Comparison of ENCODE assay signal across 1 cellular context in the genomic region with DNA sequence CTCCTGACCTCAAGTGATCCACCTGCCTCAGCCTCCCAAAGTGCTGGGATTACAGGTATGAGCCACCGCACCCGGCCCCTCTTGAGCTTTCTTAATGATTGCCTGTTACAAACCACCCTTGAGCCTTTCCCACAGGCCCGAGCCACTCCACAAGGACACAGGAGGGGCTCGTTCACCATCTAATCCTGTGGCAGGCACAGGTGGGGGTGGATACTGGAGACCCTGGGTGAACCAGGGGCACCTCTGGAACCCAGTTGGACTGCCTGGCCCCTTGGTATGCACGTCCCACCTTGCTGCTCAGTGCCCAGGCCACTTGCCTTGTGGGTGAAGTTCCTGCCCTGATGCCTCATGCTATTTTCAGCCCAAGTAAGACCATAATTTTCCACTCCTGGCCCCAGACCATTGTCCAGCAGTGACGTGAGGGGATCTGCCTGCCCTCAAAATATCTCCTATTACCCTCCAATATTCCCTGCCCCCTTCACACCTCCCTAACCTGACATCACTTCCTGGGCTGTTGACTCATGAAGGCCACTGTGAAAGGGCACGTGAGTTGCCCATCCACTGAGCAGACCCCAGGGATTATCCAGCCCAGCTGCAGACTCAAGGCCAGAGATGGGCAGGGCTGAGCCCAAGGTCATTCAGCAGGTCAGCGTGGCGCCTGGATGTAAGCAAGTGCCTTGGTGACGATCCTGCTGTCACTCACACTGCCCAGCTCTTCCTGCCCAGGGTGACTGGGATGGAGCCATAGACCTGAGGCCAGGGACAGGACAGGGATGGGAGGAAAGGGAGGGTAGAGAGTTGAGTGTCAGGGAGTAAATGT.
TF ChIP-seq lines count a peak whose summit lies in the region.

No MANE protein-coding gene starts in this region.

TF ChIP-seq in HepG2, 621 proteins besides CTCF, POLR2A, EP300 and RAD21 (continues in another document):
- no peak for TF ChIP-seq ZC3H4 (CRISPR knock-in tag; IDR thresholded peaks at IDR 0.05; ENCODE audit: borderline replicate concordance)
- no peak for TF ChIP-seq NR1H2 (CRISPR knock-in tag; IDR thresholded peaks at IDR 0.05; ENCODE audit: borderline replicate concordance, low read depth)
- TF ChIP-seq ZNF225 (CRISPR knock-in tag; IDR thresholded peaks at IDR 0.05), result no peak
- TF ChIP-seq ZNF839 (CRISPR knock-in tag; IDR thresholded peaks at IDR 0.05; ENCODE audit: borderline replicate concordance), result no peak
- TF ChIP-seq SALL1 (CRISPR knock-in tag; IDR thresholded peaks at IDR 0.05), result peak; percentile 95
- TF ChIP-seq, protein P1, sequence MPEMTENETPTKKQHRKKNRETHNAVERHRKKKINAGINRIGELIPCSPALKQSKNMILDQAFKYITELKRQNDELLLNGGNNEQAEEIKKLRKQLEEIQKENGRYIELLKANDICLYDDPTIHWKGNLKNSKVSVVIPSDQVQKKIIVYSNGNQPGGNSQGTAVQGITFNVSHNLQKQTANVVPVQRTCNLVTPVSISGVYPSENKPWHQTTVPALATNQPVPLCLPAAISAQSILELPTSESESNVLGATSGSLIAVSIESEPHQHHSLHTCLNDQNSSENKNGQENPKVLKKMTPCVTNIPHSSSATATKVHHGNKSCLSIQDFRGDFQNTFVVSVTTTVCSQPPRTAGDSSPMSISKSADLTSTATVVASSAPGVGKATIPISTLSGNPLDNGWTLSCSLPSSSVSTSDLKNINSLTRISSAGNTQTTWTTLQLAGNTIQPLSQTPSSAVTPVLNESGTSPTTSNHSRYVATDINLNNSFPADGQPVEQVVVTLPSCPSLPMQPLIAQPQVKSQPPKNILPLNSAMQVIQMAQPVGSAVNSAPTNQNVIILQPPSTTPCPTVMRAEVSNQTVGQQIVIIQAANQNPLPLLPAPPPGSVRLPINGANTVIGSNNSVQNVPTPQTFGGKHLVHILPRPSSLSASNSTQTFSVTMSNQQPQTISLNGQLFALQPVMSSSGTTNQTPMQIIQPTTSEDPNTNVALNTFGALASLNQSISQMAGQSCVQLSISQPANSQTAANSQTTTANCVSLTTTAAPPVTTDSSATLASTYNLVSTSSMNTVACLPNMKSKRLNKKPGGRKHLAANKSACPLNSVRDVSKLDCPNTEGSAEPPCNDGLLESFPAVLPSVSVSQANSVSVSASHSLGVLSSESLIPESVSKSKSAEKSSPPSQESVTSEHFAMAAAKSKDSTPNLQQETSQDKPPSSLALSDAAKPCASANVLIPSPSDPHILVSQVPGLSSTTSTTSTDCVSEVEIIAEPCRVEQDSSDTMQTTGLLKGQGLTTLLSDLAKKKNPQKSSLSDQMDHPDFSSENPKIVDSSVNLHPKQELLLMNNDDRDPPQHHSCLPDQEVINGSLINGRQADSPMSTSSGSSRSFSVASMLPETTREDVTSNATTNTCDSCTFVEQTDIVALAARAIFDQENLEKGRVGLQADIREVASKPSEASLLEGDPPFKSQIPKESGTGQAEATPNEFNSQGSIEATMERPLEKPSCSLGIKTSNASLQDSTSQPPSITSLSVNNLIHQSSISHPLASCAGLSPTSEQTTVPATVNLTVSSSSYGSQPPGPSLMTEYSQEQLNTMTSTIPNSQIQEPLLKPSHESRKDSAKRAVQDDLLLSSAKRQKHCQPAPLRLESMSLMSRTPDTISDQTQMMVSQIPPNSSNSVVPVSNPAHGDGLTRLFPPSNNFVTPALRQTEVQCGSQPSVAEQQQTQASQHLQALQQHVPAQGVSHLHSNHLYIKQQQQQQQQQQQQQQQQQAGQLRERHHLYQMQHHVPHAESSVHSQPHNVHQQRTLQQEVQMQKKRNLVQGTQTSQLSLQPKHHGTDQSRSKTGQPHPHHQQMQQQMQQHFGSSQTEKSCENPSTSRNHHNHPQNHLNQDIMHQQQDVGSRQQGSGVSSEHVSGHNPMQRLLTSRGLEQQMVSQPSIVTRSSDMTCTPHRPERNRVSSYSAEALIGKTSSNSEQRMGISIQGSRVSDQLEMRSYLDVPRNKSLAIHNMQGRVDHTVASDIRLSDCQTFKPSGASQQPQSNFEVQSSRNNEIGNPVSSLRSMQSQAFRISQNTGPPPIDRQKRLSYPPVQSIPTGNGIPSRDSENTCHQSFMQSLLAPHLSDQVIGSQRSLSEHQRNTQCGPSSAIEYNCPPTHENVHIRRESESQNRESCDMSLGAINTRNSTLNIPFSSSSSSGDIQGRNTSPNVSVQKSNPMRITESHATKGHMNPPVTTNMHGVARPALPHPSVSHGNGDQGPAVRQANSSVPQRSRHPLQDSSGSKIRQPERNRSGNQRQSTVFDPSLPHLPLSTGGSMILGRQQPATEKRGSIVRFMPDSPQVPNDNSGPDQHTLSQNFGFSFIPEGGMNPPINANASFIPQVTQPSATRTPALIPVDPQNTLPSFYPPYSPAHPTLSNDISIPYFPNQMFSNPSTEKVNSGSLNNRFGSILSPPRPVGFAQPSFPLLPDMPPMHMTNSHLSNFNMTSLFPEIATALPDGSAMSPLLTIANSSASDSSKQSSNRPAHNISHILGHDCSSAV (CRISPR knock-in tag; IDR thresholded peaks at IDR 0.05; ENCODE audit: borderline replicate concordance), result no peak
- TF ChIP-seq, protein P2, sequence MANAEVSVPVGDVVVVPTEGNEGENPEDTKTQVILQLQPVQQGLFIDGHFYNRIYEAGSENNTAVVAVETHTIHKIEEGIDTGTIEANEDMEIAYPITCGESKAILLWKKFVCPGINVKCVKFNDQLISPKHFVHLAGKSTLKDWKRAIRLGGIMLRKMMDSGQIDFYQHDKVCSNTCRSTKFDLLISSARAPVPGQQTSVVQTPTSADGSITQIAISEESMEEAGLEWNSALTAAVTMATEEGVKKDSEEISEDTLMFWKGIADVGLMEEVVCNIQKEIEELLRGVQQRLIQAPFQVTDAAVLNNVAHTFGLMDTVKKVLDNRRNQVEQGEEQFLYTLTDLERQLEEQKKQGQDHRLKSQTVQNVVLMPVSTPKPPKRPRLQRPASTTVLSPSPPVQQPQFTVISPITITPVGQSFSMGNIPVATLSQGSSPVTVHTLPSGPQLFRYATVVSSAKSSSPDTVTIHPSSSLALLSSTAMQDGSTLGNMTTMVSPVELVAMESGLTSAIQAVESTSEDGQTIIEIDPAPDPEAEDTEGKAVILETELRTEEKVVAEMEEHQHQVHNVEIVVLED (CRISPR knock-in tag; IDR thresholded peaks at IDR 0.05; ENCODE audit: borderline replicate concordance), result no peak
- TF ChIP-seq, protein P3, sequence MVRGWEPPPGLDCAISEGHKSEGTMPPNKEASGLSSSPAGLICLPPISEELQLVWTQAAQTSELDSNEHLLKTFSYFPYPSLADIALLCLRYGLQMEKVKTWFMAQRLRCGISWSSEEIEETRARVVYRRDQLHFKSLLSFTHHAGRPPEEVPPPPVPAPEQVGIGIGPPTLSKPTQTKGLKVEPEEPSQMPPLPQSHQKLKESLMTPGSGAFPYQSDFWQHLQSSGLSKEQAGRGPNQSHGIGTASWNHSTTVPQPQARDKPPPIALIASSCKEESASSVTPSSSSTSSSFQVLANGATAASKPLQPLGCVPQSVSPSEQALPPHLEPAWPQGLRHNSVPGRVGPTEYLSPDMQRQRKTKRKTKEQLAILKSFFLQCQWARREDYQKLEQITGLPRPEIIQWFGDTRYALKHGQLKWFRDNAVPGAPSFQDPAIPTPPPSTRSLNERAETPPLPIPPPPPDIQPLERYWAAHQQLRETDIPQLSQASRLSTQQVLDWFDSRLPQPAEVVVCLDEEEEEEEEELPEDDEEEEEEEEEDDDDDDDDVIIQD (CRISPR knock-in tag; IDR thresholded peaks at IDR 0.05; ENCODE audit: low read depth), result peak; percentile 35; the same call in 1 of the 2 replicates
- TF ChIP-seq SP5 (CRISPR knock-in tag; IDR thresholded peaks at IDR 0.05; ENCODE audit: borderline replicate concordance, low read depth), result peak; percentile 89
- peak; percentile 89 for TF ChIP-seq GATAD2A (CRISPR knock-in tag; IDR thresholded peaks at IDR 0.05)
- no peak for TF ChIP-seq XRCC5 (optimal IDR thresholded peaks at IDR 0.05; ENCODE audit: low read length)
- no peak for TF ChIP-seq PAF1 (CRISPR knock-in tag; IDR thresholded peaks at IDR 0.05)
- TF ChIP-seq KLF11 (CRISPR knock-in tag; IDR thresholded peaks at IDR 0.05), result no peak
- TF ChIP-seq KMT2B (CRISPR knock-in tag; IDR thresholded peaks at IDR 0.05), result no peak
- TF ChIP-seq ZSCAN9 (CRISPR knock-in tag; IDR thresholded peaks at IDR 0.05; ENCODE audit: borderline replicate concordance), result peak; percentile 78
- peak; percentile 27; the same call in 1 of the 2 replicates for TF ChIP-seq FOXK2 (IDR thresholded peaks at IDR 0.05)
- no peak for TF ChIP-seq GABPA (IDR thresholded peaks at IDR 0.05; ENCODE audit: low read depth, low read length)
- peak; percentile 89 for TF ChIP-seq GABPA (CRISPR knock-in tag; IDR thresholded peaks at IDR 0.05; ENCODE audit: low read depth)
- TF ChIP-seq ZNF350 (CRISPR knock-in tag; IDR thresholded peaks at IDR 0.05; ENCODE audit: borderline replicate concordance, low read depth), result peak; percentile 70
- TF ChIP-seq ZNF501 (CRISPR knock-in tag; IDR thresholded peaks at IDR 0.05), result peak; percentile 79
- TF ChIP-seq, protein P4, sequence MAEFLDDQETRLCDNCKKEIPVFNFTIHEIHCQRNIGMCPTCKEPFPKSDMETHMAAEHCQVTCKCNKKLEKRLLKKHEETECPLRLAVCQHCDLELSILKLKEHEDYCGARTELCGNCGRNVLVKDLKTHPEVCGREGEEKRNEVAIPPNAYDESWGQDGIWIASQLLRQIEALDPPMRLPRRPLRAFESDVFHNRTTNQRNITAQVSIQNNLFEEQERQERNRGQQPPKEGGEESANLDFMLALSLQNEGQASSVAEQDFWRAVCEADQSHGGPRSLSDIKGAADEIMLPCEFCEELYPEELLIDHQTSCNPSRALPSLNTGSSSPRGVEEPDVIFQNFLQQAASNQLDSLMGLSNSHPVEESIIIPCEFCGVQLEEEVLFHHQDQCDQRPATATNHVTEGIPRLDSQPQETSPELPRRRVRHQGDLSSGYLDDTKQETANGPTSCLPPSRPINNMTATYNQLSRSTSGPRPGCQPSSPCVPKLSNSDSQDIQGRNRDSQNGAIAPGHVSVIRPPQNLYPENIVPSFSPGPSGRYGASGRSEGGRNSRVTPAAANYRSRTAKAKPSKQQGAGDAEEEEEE (CRISPR knock-in tag; IDR thresholded peaks at IDR 0.05; ENCODE audit: borderline replicate concordance), result no peak
- TF ChIP-seq ZNF264 (CRISPR knock-in tag; IDR thresholded peaks at IDR 0.05), result 0 out of 2 replicates have a peak, but pooled peaks have one; percentile 38
- TF ChIP-seq, protein P5, sequence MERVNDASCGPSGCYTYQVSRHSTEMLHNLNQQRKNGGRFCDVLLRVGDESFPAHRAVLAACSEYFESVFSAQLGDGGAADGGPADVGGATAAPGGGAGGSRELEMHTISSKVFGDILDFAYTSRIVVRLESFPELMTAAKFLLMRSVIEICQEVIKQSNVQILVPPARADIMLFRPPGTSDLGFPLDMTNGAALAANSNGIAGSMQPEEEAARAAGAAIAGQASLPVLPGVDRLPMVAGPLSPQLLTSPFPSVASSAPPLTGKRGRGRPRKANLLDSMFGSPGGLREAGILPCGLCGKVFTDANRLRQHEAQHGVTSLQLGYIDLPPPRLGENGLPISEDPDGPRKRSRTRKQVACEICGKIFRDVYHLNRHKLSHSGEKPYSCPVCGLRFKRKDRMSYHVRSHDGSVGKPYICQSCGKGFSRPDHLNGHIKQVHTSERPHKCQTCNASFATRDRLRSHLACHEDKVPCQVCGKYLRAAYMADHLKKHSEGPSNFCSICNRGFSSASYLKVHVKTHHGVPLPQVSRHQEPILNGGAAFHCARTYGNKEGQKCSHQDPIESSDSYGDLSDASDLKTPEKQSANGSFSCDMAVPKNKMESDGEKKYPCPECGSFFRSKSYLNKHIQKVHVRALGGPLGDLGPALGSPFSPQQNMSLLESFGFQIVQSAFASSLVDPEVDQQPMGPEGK (CRISPR knock-in tag; IDR thresholded peaks at IDR 0.05), result peak; percentile 62
- TF ChIP-seq ZNF432 (CRISPR knock-in tag; IDR thresholded peaks at IDR 0.05; ENCODE audit: borderline replicate concordance), result no peak
- no peak for TF ChIP-seq GZF1 (CRISPR knock-in tag; IDR thresholded peaks at IDR 0.05)
- TF ChIP-seq, protein P6, sequence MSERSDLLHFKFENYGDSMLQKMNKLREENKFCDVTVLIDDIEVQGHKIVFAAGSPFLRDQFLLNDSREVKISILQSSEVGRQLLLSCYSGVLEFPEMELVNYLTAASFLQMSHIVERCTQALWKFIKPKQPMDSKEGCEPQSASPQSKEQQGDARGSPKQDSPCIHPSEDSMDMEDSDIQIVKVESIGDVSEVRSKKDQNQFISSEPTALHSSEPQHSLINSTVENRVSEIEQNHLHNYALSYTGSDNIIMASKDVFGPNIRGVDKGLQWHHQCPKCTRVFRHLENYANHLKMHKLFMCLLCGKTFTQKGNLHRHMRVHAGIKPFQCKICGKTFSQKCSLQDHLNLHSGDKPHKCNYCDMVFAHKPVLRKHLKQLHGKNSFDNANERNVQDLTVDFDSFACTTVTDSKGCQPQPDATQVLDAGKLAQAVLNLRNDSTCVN (CRISPR knock-in tag; IDR thresholded peaks at IDR 0.05; ENCODE audit: borderline replicate concordance), result peak; percentile 29; the same call in 1 of the 2 replicates
- peak; percentile 76; the same call in 1 of the 2 replicates for TF ChIP-seq HMG20A (CRISPR knock-in tag; IDR thresholded peaks at IDR 0.05; ENCODE audit: borderline replicate concordance)
- no peak for TF ChIP-seq NKX3-1 (CRISPR knock-in tag; IDR thresholded peaks at IDR 0.05)
- no peak for TF ChIP-seq PAX8 (CRISPR knock-in tag; IDR thresholded peaks at IDR 0.05; ENCODE audit: borderline replicate concordance)
- 0 out of 2 replicates have a peak, but pooled peaks have one; percentile 31 for TF ChIP-seq ZNF160 (CRISPR knock-in tag; IDR thresholded peaks at IDR 0.05)
- TF ChIP-seq SMAD9 (CRISPR knock-in tag; IDR thresholded peaks at IDR 0.05), result no peak
- TF ChIP-seq ZNF562 (CRISPR knock-in tag; IDR thresholded peaks at IDR 0.05; ENCODE audit: borderline replicate concordance), result no peak
- TF ChIP-seq, protein P7, sequence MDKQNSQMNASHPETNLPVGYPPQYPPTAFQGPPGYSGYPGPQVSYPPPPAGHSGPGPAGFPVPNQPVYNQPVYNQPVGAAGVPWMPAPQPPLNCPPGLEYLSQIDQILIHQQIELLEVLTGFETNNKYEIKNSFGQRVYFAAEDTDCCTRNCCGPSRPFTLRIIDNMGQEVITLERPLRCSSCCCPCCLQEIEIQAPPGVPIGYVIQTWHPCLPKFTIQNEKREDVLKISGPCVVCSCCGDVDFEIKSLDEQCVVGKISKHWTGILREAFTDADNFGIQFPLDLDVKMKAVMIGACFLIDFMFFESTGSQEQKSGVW (CRISPR knock-in tag; IDR thresholded peaks at IDR 0.05; ENCODE audit: borderline replicate concordance), result no peak
- no peak for TF ChIP-seq SRF (IDR thresholded peaks at IDR 0.05; ENCODE audit: low read depth, low read length)
- no peak for TF ChIP-seq ZNF589 (CRISPR knock-in tag; conservative IDR thresholded peaks at IDR 0.05)
- no peak for TF ChIP-seq ZNF564 (CRISPR knock-in tag; IDR thresholded peaks at IDR 0.05)
- no peak for TF ChIP-seq YY1 (IDR thresholded peaks at IDR 0.05; ENCODE audit: insufficient read depth, insufficient replicate concordance, low read depth, low read length)
- TF ChIP-seq ATF7 (IDR thresholded peaks at IDR 0.05), result peak; percentile 24; the same call in 1 of the 2 replicates
- TF ChIP-seq ATF7 (CRISPR knock-in tag; IDR thresholded peaks at IDR 0.05), result peak; percentile 92
- no peak for TF ChIP-seq ZSCAN29 (CRISPR knock-in tag; conservative IDR thresholded peaks at IDR 0.05)
- TF ChIP-seq, protein P8, sequence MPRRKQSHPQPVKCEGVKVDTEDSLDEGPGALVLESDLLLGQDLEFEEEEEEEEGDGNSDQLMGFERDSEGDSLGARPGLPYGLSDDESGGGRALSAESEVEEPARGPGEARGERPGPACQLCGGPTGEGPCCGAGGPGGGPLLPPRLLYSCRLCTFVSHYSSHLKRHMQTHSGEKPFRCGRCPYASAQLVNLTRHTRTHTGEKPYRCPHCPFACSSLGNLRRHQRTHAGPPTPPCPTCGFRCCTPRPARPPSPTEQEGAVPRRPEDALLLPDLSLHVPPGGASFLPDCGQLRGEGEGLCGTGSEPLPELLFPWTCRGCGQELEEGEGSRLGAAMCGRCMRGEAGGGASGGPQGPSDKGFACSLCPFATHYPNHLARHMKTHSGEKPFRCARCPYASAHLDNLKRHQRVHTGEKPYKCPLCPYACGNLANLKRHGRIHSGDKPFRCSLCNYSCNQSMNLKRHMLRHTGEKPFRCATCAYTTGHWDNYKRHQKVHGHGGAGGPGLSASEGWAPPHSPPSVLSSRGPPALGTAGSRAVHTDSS (CRISPR knock-in tag; conservative IDR thresholded peaks at IDR 0.05), result no peak
